In the genomic region with DNA sequence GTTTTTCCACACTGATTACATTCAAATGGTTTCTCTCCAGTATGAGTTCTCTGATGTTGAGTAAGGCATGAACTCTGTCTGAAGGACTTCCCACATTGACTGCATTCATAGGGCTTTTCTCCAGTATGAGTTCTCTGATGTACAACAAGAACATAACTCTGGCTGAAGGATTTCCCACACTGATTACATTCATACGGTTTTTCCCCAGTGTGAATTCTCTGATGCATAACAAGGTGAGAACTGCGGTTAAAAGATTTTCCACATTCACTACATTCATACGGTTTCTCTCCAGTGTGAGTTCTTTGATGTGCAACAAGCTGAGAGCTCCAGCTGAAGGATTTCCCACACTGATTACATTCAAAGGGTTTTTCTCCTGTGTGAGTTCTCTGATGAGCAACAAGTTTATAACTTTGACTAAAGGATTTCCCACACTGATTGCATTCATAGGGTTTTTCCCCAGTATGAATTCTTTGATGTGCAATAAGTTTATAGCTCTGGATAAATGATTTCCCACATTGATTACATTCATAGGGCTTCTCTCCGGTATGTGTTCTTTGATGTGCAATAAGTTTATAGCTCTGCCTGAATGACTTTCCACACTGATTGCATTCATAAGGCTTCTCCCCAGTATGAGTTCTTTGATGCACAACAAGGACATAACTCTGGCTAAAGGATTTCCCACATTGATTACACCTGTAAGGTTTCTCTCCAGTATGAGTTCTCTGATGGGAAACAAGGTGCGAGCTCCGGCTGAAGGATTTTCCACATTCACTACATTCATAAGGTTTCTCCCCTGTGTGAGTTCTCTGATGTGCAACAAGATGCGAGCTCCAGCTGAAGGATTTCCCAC, we compare ENCODE assay signal across 11 cellular contexts. TPM values are rescaled to one million over a fixed set of nuclear protein-coding genes. Genes with fewer than 3 reads are reported as not detected.
DNase-seq lines count a peak whose midpoint lies in the region; ATAC-seq and TF ChIP-seq lines count a peak whose summit lies in the region.
"Had no signal": no experiment of that assay in that cellular context is flagged by ENCODE, and none has a peak within 500 bp of the region (broad histone marks: within the 10 kb centered on the region; RNA-seq: fewer than 3 reads in every experiment).

No MANE protein-coding gene starts in this region.

- H4K20me1 ChIP-seq in BLaER1, result no peaks in the 10 kb centered on the region
- no peaks in the 10 kb centered on the region for H4K20me1 ChIP-seq in hepatocyte (ENCODE audit: insufficient read depth, poor library complexity, severe bottlenecking)

- no peak overlapping the region for H3K27ac ChIP-seq in BLaER1
- no peak overlapping the region for H3K27ac ChIP-seq in hepatocyte
- no peak overlapping the region for H3K27ac ChIP-seq in caudate nucleus (ENCODE audit: low read depth, low read length)
- H3K27ac ChIP-seq: skin epidermis had no signal

- DNase-seq in GM12865 (ENCODE audit: low read depth) (peak; percentile 33), T-helper 17 cell (no peak), hepatocyte (ENCODE audit: low spot score) (no peak), left colon (no peak), caudate nucleus (lab: John Stamatoyannopoulos, UW) (no peak), NCI-H1048 (lab: John Stamatoyannopoulos, UW) (no peak)
- DNase-seq: activated CD8-positive, alpha-beta memory T cell treated with anti-CD3 and anti-CD28 coated beads, Interleukin-2, amount 50 U/mL, for 4 hours had no signal

- H3K4me3 ChIP-seq in BLaER1 (peak overlapping the region; percentile 49), GM12865 (ENCODE audit: low read depth, low read length) (no peak overlapping the region), hepatocyte (peak overlapping the region; percentile 4)
- H3K4me3 ChIP-seq: skin epidermis had no signal

- H3K36me3 ChIP-seq in BLaER1, result peaks cover 95% of the 10 kb centered on the region
- H3K36me3 ChIP-seq in hepatocyte (replicated peaks; ENCODE audit: insufficient read depth, low read depth), result peaks cover 60% of the 10 kb centered on the region

- no peaks in the 10 kb centered on the region for H3K27me3 ChIP-seq in BLaER1
- no peaks in the 10 kb centered on the region for H3K27me3 ChIP-seq in hepatocyte

- H3K4me1 Mint-ChIP-seq in T-helper 17 cell, result no peaks in the 10 kb centered on the region

- intact Hi-C loops in left colon (cut with DNase I, micrococcal nuclease), result no loop called here

- ATAC-seq in T-helper 17 cell, result no peak
- no peak for ATAC-seq in left colon
- ATAC-seq in HG03520 (IDR thresholded peaks at IDR 0.05; ENCODE audit: unreplicated experiment), result no peak

- no peaks in the 10 kb centered on the region for H3K79me2 ChIP-seq in hepatocyte

- peak overlapping the region; percentile 17 for H3K27ac Mint-ChIP-seq in T-helper 17 cell

- H2AFZ ChIP-seq in hepatocyte, result no peak overlapping the region

- H3K9me2 ChIP-seq in hepatocyte (replicated peaks; ENCODE audit: insufficient read depth), result no peaks in the 10 kb centered on the region

- H3K4me1 ChIP-seq in BLaER1, result no peaks in the 10 kb centered on the region
- no peaks in the 10 kb centered on the region for H3K4me1 ChIP-seq in hepatocyte (ENCODE audit: insufficient read depth)

- WGBS in hepatocyte (ENCODE audit: low lambda C conversion rate, missing lambda C conversion rate), result 99% methylated on average over 7 of the region's 7 CpGs

- H3K4me2 ChIP-seq in BLaER1 (no peak overlapping the region), hepatocyte (no peak overlapping the region)

- no peak for TF ChIP-seq CTCF in GM12865 (IDR thresholded peaks at IDR 0.05; ENCODE audit: insufficient read depth, low read depth, low read length, missing control alignments)
- TF ChIP-seq CTCF in hepatocyte (IDR thresholded peaks at IDR 0.05; ENCODE audit: poor library complexity), result no peak

- peaks cover 100% of the 10 kb centered on the region for H3K9me3 ChIP-seq in BLaER1
- H3K9me3 ChIP-seq in T-helper 17 cell (ENCODE audit: control insufficient read depth, low read length, poor library complexity, severe bottlenecking), result peaks cover 77% of the 10 kb centered on the region
- H3K9me3 ChIP-seq in hepatocyte (ENCODE audit: low read depth), result peaks cover 91% of the 10 kb centered on the region

- no peak overlapping the region for H3K9ac ChIP-seq in BLaER1

- peaks cover 10% of the 10 kb centered on the region for H3K36me3 Mint-ChIP-seq in T-helper 17 cell (ENCODE audit: low read depth)

- no peaks in the 10 kb centered on the region for H3K27me3 Mint-ChIP-seq in T-helper 17 cell

- H3K4me3 Mint-ChIP-seq in T-helper 17 cell, result peak overlapping the region; percentile 6

RNA-seq across cellular contexts. Expression of a gene that starts 23.5 kb away (rescaled TPM):
- total RNA-seq in T-helper 17 cell, result 1 to 10 TPM; 5.8 to 6.2 TPM
- total RNA-seq in hepatocyte, result 10.1 and 25.4 TPM in 2 replicates
- polyA plus RNA-seq in hepatocyte, result 3.1 and 3.2 TPM in 2 replicates
- total RNA-seq in left colon, result 1 to 10 TPM; 6.1 to 7.5 TPM

RNA-seq across cellular contexts. Expression of a gene that starts 28.5 kb away (rescaled TPM):
- total RNA-seq in T-helper 17 cell, result under 1 TPM in 1 of 2 donors, not detected in 1; 0.25 TPM
- total RNA-seq in hepatocyte, result 15.1 and 15.2 TPM in 2 replicates
- polyA plus RNA-seq in hepatocyte, result 6.4 and 6.6 TPM in 2 replicates
- 1 to 10 TPM; 1.5 to 2.7 TPM for total RNA-seq in left colon

RNA-seq across cellular contexts. Expression of a gene that starts 52.7 kb away (rescaled TPM):
- not detected for total RNA-seq in T-helper 17 cell
- total RNA-seq in hepatocyte, result 1.5 and 1.6 TPM in 2 replicates
- polyA plus RNA-seq in hepatocyte, result 0.24 and 0.39 TPM in 2 replicates
- total RNA-seq in left colon, result under 1 TPM; 0.15 to 0.42 TPM
- total RNA-seq: ureter had no signal
